12 cellular contexts compared by ENCODE assay signal in the genomic region with DNA sequence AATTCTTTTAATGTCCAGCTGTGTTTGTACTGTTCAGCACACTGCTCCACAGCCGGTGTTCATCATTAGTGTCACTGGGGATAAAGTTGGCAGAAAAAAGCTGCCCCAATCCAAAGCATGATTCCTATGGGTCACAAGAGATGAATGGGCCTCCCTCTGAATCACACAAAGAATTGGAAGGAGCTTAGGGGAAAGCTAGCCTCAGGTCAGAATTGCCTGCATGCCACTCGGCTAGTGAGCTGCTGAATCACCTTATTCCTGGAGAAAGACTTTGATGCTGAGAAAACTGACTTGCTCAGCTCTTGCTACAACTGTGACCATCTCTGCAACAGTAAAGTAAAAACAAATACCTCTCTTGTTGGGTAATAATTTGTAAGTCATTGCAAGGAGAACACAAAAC. TPM values are rescaled to one million over a fixed set of nuclear protein-coding genes. Genes with fewer than 3 reads are reported as not detected.
DNase-seq lines count a peak whose midpoint lies in the region; ATAC-seq, FAIRE-seq and TF ChIP-seq lines count a peak whose summit lies in the region.
"Had no signal": no experiment of that assay in that cellular context is flagged by ENCODE, and none has a peak within 500 bp of the region (broad histone marks: within the 10 kb centered on the region; RNA-seq: fewer than 3 reads in every experiment).

No MANE protein-coding gene starts in this region.

- CTCF ChIA-PET in H1 (lab: Charles Lee; ENCODE audit: partially characterized antibody), result interaction anchor here (0.6 to 8.2 kb wide), 12 partner anchors 10 to 288 kb away, joined by 3 to 68 read pairs (median 4); no protein-coding TSS in a partner anchor

- H2BK5ac ChIP-seq in H1 (ENCODE audit: low read depth, low read length), result no peak overlapping the region

- H3K56ac ChIP-seq in H1 (replicated peaks; ENCODE audit: insufficient read length, low read depth, low read length), result no peak overlapping the region

- TF ChIP-seq EP300 in H1 (IDR thresholded peaks at IDR 0.05; ENCODE audit: borderline replicate concordance in 1 of 2, low read depth in 2 of 2, low read length in 2 of 2), result no peak

- TF ChIP-seq RAD21 in H1 (IDR thresholded peaks at IDR 0.05 in 1 of 2, conservative IDR thresholded peaks at IDR 0.05 in 1 of 2; ENCODE audit: low read depth in 2 of 2, low read length in 2 of 2), result no peak

- H4K8ac ChIP-seq in H1 (ENCODE audit: extremely low read depth, insufficient read depth, low read length), result no peak overlapping the region

- H3K9ac ChIP-seq in H1 (replicated peaks in 1 of 4; ENCODE audit: extremely low read depth in 1 of 4, low read depth in 3 of 4, low read length in 3 of 4), result no peak overlapping the region
- H3K9ac ChIP-seq: SK-N-SH had no signal

- DNase-seq in GM03348 (ENCODE audit: low spot score) (peak; percentile 26), OCI-M1 (lab: John Stamatoyannopoulos, UW) (peak; percentile 23), H1 (ENCODE audit: low read depth in 1 of 2, low spot score in 2 of 2) (no peak), osteoblast (ENCODE audit: insufficient read length, low spot score, missing footprints) (peak; percentile 65), NCI-H774 (lab: John Stamatoyannopoulos, UW) (no peak), urothelium cell line (ENCODE audit: low spot score) (no peak), mesenteric fat pad (ENCODE audit: low spot score) (no peak)
- DNase-seq: activated CD4-positive, alpha-beta T cell treated with anti-CD3 and anti-CD28 coated beads for 4 hours; SK-N-SH; stimulated activated naive CD4-positive, alpha-beta T cell treated with Interleukin-2 at 50 U/mL for 16 hours had no signal

- peaks cover 4% of the 10 kb centered on the region for H3K23me2 ChIP-seq in H1 (ENCODE audit: low read depth, low read length)

- no peak overlapping the region for H3K14ac ChIP-seq in H1 (ENCODE audit: insufficient read length)

- POLR2A ChIA-PET in H1 (lab: Charles Lee; ENCODE audit: partially characterized antibody), result interaction anchor here (1.0 kb wide), 1 partner anchor 14 kb away, joined by 3 read pairs; no protein-coding TSS in a partner anchor

- H2AFZ ChIP-seq in H1 (ENCODE audit: low read length) (peak overlapping the region; percentile 92; the same call in 1 of the 2 replicates), osteoblast (ENCODE audit: low read length) (no peak overlapping the region)

- no peaks in the 10 kb centered on the region; a peak in 1 of 4 replicates for H3K9me3 ChIP-seq in H1 (ENCODE audit: insufficient read depth in 2 of 2, low read depth in 1 of 2, low read length in 1 of 2)
- H3K9me3 ChIP-seq in osteoblast (ENCODE audit: low read depth, low read length), result no peaks in the 10 kb centered on the region
- H3K9me3 ChIP-seq: prostate gland, SK-N-SH had no signal

- no peak overlapping the region for H3K18ac ChIP-seq in H1 (ENCODE audit: extremely low read depth, low read length)

- no peak overlapping the region for H4K5ac ChIP-seq in H1 (ENCODE audit: insufficient read length, low read depth, low read length)

- no peak overlapping the region for H3K23ac ChIP-seq in H1 (ENCODE audit: insufficient read length)

- FAIRE-seq in H1 (lab: Jason Lieb, UNC), result no peak
- no peak for FAIRE-seq in urothelium cell line (lab: Jason Lieb, UNC)

- H3K4ac ChIP-seq in H1 (replicated peaks; ENCODE audit: insufficient read length, low read depth, low read length), result no peak overlapping the region

- H3K4me1 ChIP-seq in H1 (replicated peaks in 1 of 4; ENCODE audit: control insufficient read depth in 3 of 4, insufficient read depth in 4 of 4, low read length in 3 of 4), result peaks cover 0 to 9% (median 1%) of the 10 kb centered on the region in 4 experiments; a peak in 5 of 7 replicates
- H3K4me1 ChIP-seq in osteoblast (ENCODE audit: insufficient read depth, low read length), result no peaks in the 10 kb centered on the region

- 69% methylated on average over 2 of the region's 2 CpGs; no CpG with 5 or more reads in 1 of the 2 experiments for WGBS in H1 (ENCODE audit: extremely low coverage in 1 of 2, insufficient coverage in 1 of 2, insufficient read length in 1 of 2, insufficient replicate concordance in 2 of 2, low coverage in 1 of 2, low lambda C conversion rate in 2 of 2, missing lambda C conversion rate in 1 of 2), 2 experiments

- no peak for TF ChIP-seq POLR2A in H1 (IDR thresholded peaks at IDR 0.05; ENCODE audit: control extremely low read depth in 1 of 2, low read depth in 2 of 2, low read length in 2 of 2)

- H3K79me2 ChIP-seq in H1 (ENCODE audit: control insufficient read depth in 1 of 2, insufficient read depth in 2 of 2, low read length in 2 of 2), result no peaks in the 10 kb centered on the region
- no peaks in the 10 kb centered on the region for H3K79me2 ChIP-seq in osteoblast (ENCODE audit: insufficient read depth, low read length)

- H2BK20ac ChIP-seq in H1 (ENCODE audit: low read length), result no peak overlapping the region

- H4K91ac ChIP-seq in H1 (replicated peaks; ENCODE audit: insufficient read length, low read length), result no peak overlapping the region

- H3K4me3 ChIP-seq in H1 (ENCODE audit: extremely low read depth in 1 of 4, insufficient read depth in 2 of 4, low read depth in 3 of 4, low read length in 4 of 4) (peak overlapping the region in 1 of 4 experiments; percentile 59; a peak in 2 of 8 replicates), osteoblast (ENCODE audit: insufficient read depth, low read length) (no peak overlapping the region)

- H3K79me1 ChIP-seq in H1 (ENCODE audit: low read depth, low read length), result no peaks in the 10 kb centered on the region

- H4K20me1 ChIP-seq in H1 (replicated peaks in 1 of 2; ENCODE audit: control insufficient read depth in 1 of 2, insufficient read depth in 2 of 2, low read length in 2 of 2) (no peaks in the 10 kb centered on the region), osteoblast (ENCODE audit: insufficient read depth, low read length) (no peaks in the 10 kb centered on the region)

- H2BK120ac ChIP-seq in H1 (replicated peaks; ENCODE audit: low read depth, low read length), result no peak overlapping the region

- TF ChIP-seq CTCF in H1 (IDR thresholded peaks at IDR 0.05; ENCODE audit: control extremely low read depth in 1 of 3, insufficient read depth in 1 of 3, low read depth in 1 of 3, low read length in 3 of 3), result no peak
- no peak for TF ChIP-seq CTCF in osteoblast (IDR thresholded peaks at IDR 0.05; ENCODE audit: extremely low read depth, low read depth, low read length)

- H2BK15ac ChIP-seq in H1 (ENCODE audit: low read length), result no peak overlapping the region

- ATAC-seq in GM21717 (IDR thresholded peaks at IDR 0.05; ENCODE audit: unreplicated experiment), result no peak

- H3K27me3 ChIP-seq in H1 (replicated peaks in 1 of 4; ENCODE audit: control insufficient read depth in 3 of 4, extremely low read depth in 1 of 4, insufficient read depth in 3 of 4, low read length in 3 of 4), result peaks cover 2 to 31% (median 30%) of the 10 kb centered on the region in 4 experiments
- peaks cover 40% of the 10 kb centered on the region for H3K27me3 ChIP-seq in osteoblast (ENCODE audit: insufficient read depth, low read length)

- H3K36me3 ChIP-seq in H1 (ENCODE audit: control insufficient read depth in 2 of 4, insufficient read depth in 4 of 4, low read length in 3 of 4) (no peaks in the 10 kb centered on the region), osteoblast (ENCODE audit: insufficient read depth, low read length) (no peaks in the 10 kb centered on the region)
- H3K36me3 ChIP-seq: prostate gland had no signal

- H2AK5ac ChIP-seq in H1 (ENCODE audit: low read depth, low read length), result no peak overlapping the region

- no peak overlapping the region for H3K27ac ChIP-seq in H1 (ENCODE audit: low read depth, low read length)
- H3K27ac ChIP-seq in osteoblast (ENCODE audit: low read depth, low read length), result no peak overlapping the region

- no peak overlapping the region for H2BK12ac ChIP-seq in H1 (ENCODE audit: low read depth, low read length)

- H3K4me2 ChIP-seq in H1 (ENCODE audit: insufficient read depth in 1 of 2, low read depth in 2 of 2, low read length in 2 of 2) (peak overlapping the region; percentile 83 to 85; a peak in 3 of 4 replicates), osteoblast (ENCODE audit: insufficient read depth, low read length) (no peak overlapping the region)

TF ChIP-seq in H1, 55 proteins besides CTCF, POLR2A, EP300 and RAD21:
- 0 out of 2 replicates have a peak, but pooled peaks have one; percentile 7 for TF ChIP-seq BACH1 (IDR thresholded peaks at IDR 0.05; ENCODE audit: low read length)
- TF ChIP-seq EZH2 (IDR thresholded peaks at IDR 0.05; ENCODE audit: low read depth, low read length, severe bottlenecking), result no peak

RNA-seq across cellular contexts. Expression of a gene that starts 3.5 kb away (rescaled TPM):
- total RNA-seq in H1 (2021; fragmentation: NEBNext Ultra II Directional; extraction: Animal tissue kit (Norgen Biotek cat#: 25700)), result 0.99 and 2.4 TPM in 2 replicates
- 2.8 and 3.5 TPM in 2 replicates for polyA plus RNA-seq in H1 (2011; rRNA removed)
- 2.3 TPM for polyA plus RNA-seq in H1 (2011; cell fraction: cytosol; rRNA removed)
- 1.7 TPM for polyA plus RNA-seq in H1 (2011; cell fraction: nucleus; rRNA removed)
- 1.0 to 1.7 TPM (median 1.5 TPM) in 4 replicates for polyA plus RNA-seq in H1 (2012, experiment 1 of 2)
- 0.93 TPM for polyA plus RNA-seq in H1 (2012, experiment 2 of 2)
- 0.55 TPM for polyA plus RNA-seq in H1 (2013, experiment 1 of 2)
- 0.99 TPM for polyA plus RNA-seq in H1 (2013, experiment 2 of 2)
- 0.46 TPM in 1 of 2 replicates, not detected in the other for polyA minus RNA-seq in H1 (2011; rRNA and poly(A)+ RNA removed)
- polyA minus RNA-seq in H1 (2011; cell fraction: cytosol; rRNA and poly(A)+ RNA removed), result not detected
- 1.3 TPM for polyA minus RNA-seq in H1 (2011; cell fraction: nucleus; rRNA and poly(A)+ RNA removed)
- total RNA-seq in osteoblast (not detected in 2 replicates), mesenteric fat pad (0.48 TPM)
- polyA plus RNA-seq: SK-N-SH had no signal

Comparison
In these comparisons a context has a peak if more than half of its experiments do, and no peak if none do; other contexts are left out.
1. DNase-seq: peak in GM03348 (single experiment), OCI-M1 (single experiment) and osteoblast (single experiment); none in H1 (0 of 2), NCI-H774 (single experiment), urothelium cell line (single experiment) and mesenteric fat pad (single experiment).